ENCODE assay signal across 16 cellular contexts in genomic region chr7:110801502-110801901, GRCh38.
A peak's percentile ranks its signal among the peaks of the same experiment; 100 is the strongest.
DNase-seq lines count a peak whose midpoint lies in the region; ATAC-seq and TF ChIP-seq lines count a peak whose summit lies in the region.
"Had no signal": no experiment of that assay in that cellular context is flagged by ENCODE, and none has a peak within 500 bp of the region (broad histone marks: within the 10 kb centered on the region; RNA-seq: fewer than 3 reads in every experiment).

No MANE protein-coding gene starts in this region.

- intact Hi-C loops in activated T-helper 1 cell treated with anti-CD3 and anti-CD28 coated beads, Interleukin-12 subunit alpha, Interleukin-12 subunit beta, Interleukin-2, Interleukin-4 antibody, amounts not matched to agents 30 ng/mL and 10 ng/mL and 1 ng/mL, durations not matched to agents 14 hours and 24 hours and 36 hours (cut with micrococcal nuclease), result loop anchor here (5.0 kb wide), 1 partner anchor 291 kb away; the partner anchor contains the start of gene LRRN3

- ATAC-seq in GM18508 (IDR thresholded peaks at IDR 0.05; ENCODE audit: insufficient read depth, unreplicated experiment) (peak; percentile 83), GM21360 (IDR thresholded peaks at IDR 0.05; ENCODE audit: unreplicated experiment) (peak; percentile 87), HG02970 (IDR thresholded peaks at IDR 0.05; ENCODE audit: low FRiP score, unreplicated experiment) (peak; percentile 74)
- ATAC-seq: T-cell had no signal

- no peak overlapping the region for H3K27ac ChIP-seq in osteoblast (ENCODE audit: low read depth, low read length)
- H3K27ac ChIP-seq: coronary artery, parathyroid adenoma had no signal

- no peak for TF ChIP-seq CTCF in osteoblast (IDR thresholded peaks at IDR 0.05; ENCODE audit: extremely low read depth, low read depth, low read length)

- no peaks in the 10 kb centered on the region for H3K36me3 Mint-ChIP-seq in activated T-helper 1 cell treated with anti-CD3 and anti-CD28 coated beads, Interleukin-12 subunit alpha, Interleukin-12 subunit beta, Interleukin-2, Interleukin-4 antibody, amounts not matched to agents 30 ng/mL and 10 ng/mL and 1 ng/mL, durations not matched to agents 14 hours and 24 hours and 36 hours (ENCODE audit: low read depth)
- H3K36me3 Mint-ChIP-seq: T-cell had no signal

- DNase-seq in MV-4-11 (lab: John Stamatoyannopoulos, UW) (peak; percentile 31), anterior cingulate cortex (lab: John Stamatoyannopoulos, UW) (no peak), osteoblast (ENCODE audit: insufficient read length, low spot score, missing footprints) (no peak), DMS 273 treated with DMSO at 0.1 percent for 48 hours (lab: John Stamatoyannopoulos, UW) (no peak)
- DNase-seq in activated T-helper 1 cell treated with anti-CD3 and anti-CD28 coated beads, Interleukin-12 subunit alpha, Interleukin-12 subunit beta, Interleukin-2, Interleukin-4 antibody, amounts not matched to agents 30 ng/mL and 10 ng/mL and 1 ng/mL, durations not matched to agents 14 hours and 24 hours and 36 hours (ENCODE audit: low spot score), result no peak
- DNase-seq: activated CD4-positive, alpha-beta T cell treated with anti-CD3 and anti-CD28 coated beads, Interleukin-2, amount 50 U/mL, for 1 hour; BE2C; KG1; NCI-H2107; stimulated activated naive CD4-positive, alpha-beta T cell treated with Interleukin-2 at 50 U/mL for 16 hours; T-cell had no signal

- H3K4me1 ChIP-seq in osteoblast (ENCODE audit: insufficient read depth, low read length), result no peaks in the 10 kb centered on the region
- H3K4me1 ChIP-seq: BE2C, parathyroid adenoma had no signal

- H3K9me3 ChIP-seq in osteoblast (ENCODE audit: low read depth, low read length), result peaks cover 3% of the 10 kb centered on the region
- H3K9me3 ChIP-seq: BE2C had no signal

- H3K4me3 Mint-ChIP-seq in activated T-helper 1 cell treated with anti-CD3 and anti-CD28 coated beads, Interleukin-12 subunit alpha, Interleukin-12 subunit beta, Interleukin-2, Interleukin-4 antibody, amounts not matched to agents 30 ng/mL and 10 ng/mL and 1 ng/mL, durations not matched to agents 14 hours and 24 hours and 36 hours, result no peak overlapping the region
- H3K4me3 Mint-ChIP-seq: T-cell had no signal

- no peak overlapping the region for H3K4me3 ChIP-seq in osteoblast (ENCODE audit: insufficient read depth, low read length)
- H3K4me3 ChIP-seq: coronary artery had no signal

- H3K27me3 Mint-ChIP-seq in activated T-helper 1 cell treated with anti-CD3 and anti-CD28 coated beads, Interleukin-12 subunit alpha, Interleukin-12 subunit beta, Interleukin-2, Interleukin-4 antibody, amounts not matched to agents 30 ng/mL and 10 ng/mL and 1 ng/mL, durations not matched to agents 14 hours and 24 hours and 36 hours (ENCODE audit: insufficient read depth), result peaks cover 3% of the 10 kb centered on the region
- H3K27me3 Mint-ChIP-seq: T-cell had no signal

- H3K79me2 ChIP-seq in osteoblast (ENCODE audit: insufficient read depth, low read length), result no peaks in the 10 kb centered on the region
- H3K79me2 ChIP-seq: parathyroid adenoma had no signal

- peaks cover 10% of the 10 kb centered on the region for H3K4me1 Mint-ChIP-seq in activated T-helper 1 cell treated with anti-CD3 and anti-CD28 coated beads, Interleukin-12 subunit alpha, Interleukin-12 subunit beta, Interleukin-2, Interleukin-4 antibody, amounts not matched to agents 30 ng/mL and 10 ng/mL and 1 ng/mL, durations not matched to agents 14 hours and 24 hours and 36 hours (ENCODE audit: low read depth)
- H3K4me1 Mint-ChIP-seq: T-cell had no signal

- H3K4me2 ChIP-seq in osteoblast (ENCODE audit: insufficient read depth, low read length), result no peak overlapping the region

- no peak overlapping the region for H2AFZ ChIP-seq in osteoblast (ENCODE audit: low read length)
- H2AFZ ChIP-seq: parathyroid adenoma had no signal

- no peak overlapping the region for H3K27ac Mint-ChIP-seq in activated T-helper 1 cell treated with anti-CD3 and anti-CD28 coated beads, Interleukin-12 subunit alpha, Interleukin-12 subunit beta, Interleukin-2, Interleukin-4 antibody, amounts not matched to agents 30 ng/mL and 10 ng/mL and 1 ng/mL, durations not matched to agents 14 hours and 24 hours and 36 hours
- H3K27ac Mint-ChIP-seq: T-cell had no signal

- no peaks in the 10 kb centered on the region for H3K27me3 ChIP-seq in osteoblast (ENCODE audit: insufficient read depth, low read length)
- H3K27me3 ChIP-seq: BE2C had no signal

- H3K9me3 Mint-ChIP-seq in activated T-helper 1 cell treated with anti-CD3 and anti-CD28 coated beads, Interleukin-12 subunit alpha, Interleukin-12 subunit beta, Interleukin-2, Interleukin-4 antibody, amounts not matched to agents 30 ng/mL and 10 ng/mL and 1 ng/mL, durations not matched to agents 14 hours and 24 hours and 36 hours, result peaks cover 11% of the 10 kb centered on the region

- H4K20me1 ChIP-seq in osteoblast (ENCODE audit: insufficient read depth, low read length), result no peaks in the 10 kb centered on the region

- no peaks in the 10 kb centered on the region for H3K36me3 ChIP-seq in osteoblast (ENCODE audit: insufficient read depth, low read length)
- H3K36me3 ChIP-seq: BE2C had no signal
